31 cellular contexts compared by ENCODE assay signal in the genomic region with DNA sequence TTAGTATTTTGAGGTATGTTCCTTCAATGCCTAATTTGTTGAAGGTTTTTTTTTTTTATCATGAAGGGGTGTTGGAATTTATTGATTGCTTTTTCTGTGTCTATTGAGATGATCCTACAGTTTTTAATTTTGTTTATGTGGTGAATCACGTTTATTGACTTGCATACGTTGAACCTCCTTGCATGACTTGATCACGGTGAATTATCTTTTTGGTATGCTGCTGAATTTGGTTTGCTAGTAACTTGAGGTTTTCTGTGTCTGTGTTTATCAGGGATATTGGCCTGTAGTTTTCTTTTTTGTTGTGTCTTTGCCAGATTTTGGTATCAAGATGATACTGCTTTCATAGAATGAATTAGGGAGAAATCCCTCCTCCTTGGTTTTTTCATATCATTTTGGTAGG. TPM values are rescaled to one million over a fixed set of nuclear protein-coding genes. Genes with fewer than 3 reads are reported as not detected.
A peak's percentile ranks its signal among the peaks of the same experiment; 100 is the strongest.
DNase-seq lines count a peak whose midpoint lies in the region; ATAC-seq and TF ChIP-seq lines count a peak whose summit lies in the region.
"Had no signal": no experiment of that assay in that cellular context is flagged by ENCODE, and none has a peak within 500 bp of the region (broad histone marks: within the 10 kb centered on the region; RNA-seq: fewer than 3 reads in every experiment).

No MANE protein-coding gene starts in this region.

- intact Hi-C loops in MCF 10A (cut with micrococcal nuclease), result no loop called here
- intact Hi-C loops in breast epithelium (cut with DNase I; ENCODE audit: low total_unique reads), result no loop called here
- intact Hi-C loops in gastrocnemius medialis (cut with DNase I; ENCODE audit: low total_unique reads), result no loop called here

- H3K9me3 ChIP-seq in breast epithelium (peaks cover 0 to 8% of the 10 kb centered on the region in 2 donors), gastrocnemius medialis (no peaks in the 10 kb centered on the region)
- H3K9me3 ChIP-seq: Peyer's patch had no signal

- CTCF ChIA-PET in MCF 10A (lab: Yijun Ruan, JAX), result no interaction called here
- CTCF ChIA-PET in activated CD8-positive, alpha-beta T cell treated with anti-CD3 and anti-CD28 coated beads, Interleukin-2, amount 10 ng/mL, durations not matched to agents 7 days and 5 days (lab: Charles Lee), result no interaction called here

- H3K27ac ChIP-seq in breast epithelium, result no peak overlapping the region
- no peak overlapping the region for H3K27ac ChIP-seq in gastrocnemius medialis
- H3K27ac ChIP-seq: neural progenitor cell, parathyroid adenoma, Peyer's patch, thoracic aorta had no signal

- H3K4me3 ChIP-seq in breast epithelium (no peak overlapping the region), fibroblast of mammary gland (ENCODE audit: control insufficient read depth, low read depth, low read length) (no peak overlapping the region), gastrocnemius medialis (no peak overlapping the region)
- H3K4me3 ChIP-seq: neural progenitor cell, Peyer's patch, smooth muscle cell, thoracic aorta had no signal

- TF ChIP-seq CTCF in MCF 10A (IDR thresholded peaks at IDR 0.05; ENCODE audit: unreplicated experiment) (no peak), breast epithelium (IDR thresholded peaks at IDR 0.05) (no peak), fibroblast of mammary gland (conservative IDR thresholded peaks at IDR 0.05; ENCODE audit: control insufficient read depth, insufficient read depth, low read depth, low read length) (no peak), gastrocnemius medialis (IDR thresholded peaks at IDR 0.05 in 4 of 5, conservative IDR thresholded peaks at IDR 0.05 in 1 of 5) (no peak)

- ATAC-seq in activated CD8-positive, alpha-beta T cell treated with anti-CD3 and anti-CD28 coated beads, Interleukin-2, amount 10 ng/mL, durations not matched to agents 7 days and 5 days, result no peak
- no peak for ATAC-seq in gastrocnemius medialis
- ATAC-seq: activated naive CD8-positive, alpha-beta T cell treated with anti-CD3 and anti-CD28 coated beads, Interleukin-2, amount 50 U/mL, for 24 hours; activated T-cell treated with anti-CD3 and anti-CD28 coated beads, Interleukin-2, amount 50 U/mL, for 4 hours; HepG2; left lobe of liver had no signal

- H3K4me1 ChIP-seq in breast epithelium (no peaks in the 10 kb centered on the region), gastrocnemius medialis (no peaks in the 10 kb centered on the region)
- H3K4me1 ChIP-seq: neural progenitor cell, parathyroid adenoma, Peyer's patch had no signal

- TF ChIP-seq POLR2A in breast epithelium (IDR thresholded peaks at IDR 0.05) (no peak), gastrocnemius medialis (IDR thresholded peaks at IDR 0.05) (no peak)

- no TSS peak for BruUV-seq in MCF 10A (replicated peaks; lab: Mats Ljungman, UMichigan)

- H3K36me3 ChIP-seq in breast epithelium (no peaks in the 10 kb centered on the region), gastrocnemius medialis (peaks cover 0 to 18% of the 10 kb centered on the region in 2 donors)
- H3K36me3 ChIP-seq: neural progenitor cell, thoracic aorta had no signal

- H3K4me1 Mint-ChIP-seq in MCF 10A (ENCODE audit: insufficient read depth, unreplicated experiment), result peaks cover 6% of the 10 kb centered on the region
- H3K4me1 Mint-ChIP-seq in activated CD8-positive, alpha-beta T cell treated with anti-CD3 and anti-CD28 coated beads, Interleukin-2, amount 10 ng/mL, durations not matched to agents 7 days and 5 days (ENCODE audit: low read depth), result peaks cover 19% of the 10 kb centered on the region
- H3K4me1 Mint-ChIP-seq: neural progenitor cell had no signal

- no peaks in the 10 kb centered on the region for H3K27me3 Mint-ChIP-seq in MCF 10A (ENCODE audit: insufficient read depth, unreplicated experiment)
- no peaks in the 10 kb centered on the region for H3K27me3 Mint-ChIP-seq in activated CD8-positive, alpha-beta T cell treated with anti-CD3 and anti-CD28 coated beads, Interleukin-2, amount 10 ng/mL, durations not matched to agents 7 days and 5 days (ENCODE audit: low read depth)
- H3K27me3 Mint-ChIP-seq: activated naive CD8-positive, alpha-beta T cell treated with anti-CD3 and anti-CD28 coated beads, Interleukin-2, amount 50 U/mL, for 24 hours; CD4-positive, alpha-beta T cell; stimulated activated naive CD8-positive, alpha-beta T cell treated with anti-CD3 and anti-CD28 coated beads, Interleukin-15, Interleukin-2, amounts not matched to agents 100 ng/mL and 50 ng/mL, for 24 hours had no signal

- no peaks in the 10 kb centered on the region for H3K9me3 Mint-ChIP-seq in MCF 10A (ENCODE audit: unreplicated experiment)
- H3K9me3 Mint-ChIP-seq in activated CD8-positive, alpha-beta T cell treated with anti-CD3 and anti-CD28 coated beads, Interleukin-2, amount 10 ng/mL, durations not matched to agents 7 days and 5 days (ENCODE audit: insufficient read depth), result peaks cover 22% of the 10 kb centered on the region

- no peak for DNase-seq in MCF 10A (ENCODE audit: unreplicated experiment)
- DNase-seq in breast epithelium (ENCODE audit: low spot score in 2 of 2), result no peak
- DNase-seq in activated CD8-positive, alpha-beta T cell treated with anti-CD3 and anti-CD28 coated beads, Interleukin-2, amount 10 ng/mL, durations not matched to agents 7 days and 5 days, result no peak
- DNase-seq in fibroblast of mammary gland (ENCODE audit: low read depth), result peak; percentile 65
- no peak for DNase-seq in DMS 273 (lab: John Stamatoyannopoulos, UW; ENCODE audit: unreplicated experiment)
- DNase-seq in H4 (ENCODE audit: low spot score), result no peak
- no peak for DNase-seq in NCI-H345 (lab: John Stamatoyannopoulos, UW)
- no peak for DNase-seq in gastrocnemius medialis
- DNase-seq: activated CD4-positive, alpha-beta T cell treated with anti-CD3 and anti-CD28 coated beads for 4 hours; activated gamma-delta T cell treated with Interleukin-2 at 50 U/mL for 16 hours; activated naive CD8-positive, alpha-beta T cell treated with anti-CD3 and anti-CD28 coated beads, Interleukin-2, amount 50 U/mL, for 24 hours; activated T-cell treated with anti-CD3 and anti-CD28 coated beads, Interleukin-2, amount 50 U/mL, for 4 hours; AML-193; CD4-positive, alpha-beta T cell; glutamatergic neuron; Kasumi-1; mesendoderm; NCI-H1417 treated with DMSO at 0.1 percent for 48 hours; NCI-H2081 treated with DMSO at 0.1 percent for 48 hours; NCI-H2227 treated with DMSO at 0.1 percent for 48 hours; NCI-H526 treated with DMSO at 0.1 percent for 48 hours; Peyer's patch; retina; SIG-M5 had no signal

- H3K27ac Mint-ChIP-seq in MCF 10A (ENCODE audit: low read depth, unreplicated experiment), result peak overlapping the region; percentile 51
- H3K27ac Mint-ChIP-seq in activated CD8-positive, alpha-beta T cell treated with anti-CD3 and anti-CD28 coated beads, Interleukin-2, amount 10 ng/mL, durations not matched to agents 7 days and 5 days, result peak overlapping the region; percentile 13
- H3K27ac Mint-ChIP-seq: CD4-positive, alpha-beta T cell; neural progenitor cell; stimulated activated naive CD8-positive, alpha-beta T cell treated with anti-CD3 and anti-CD28 coated beads, Interleukin-15, Interleukin-2, amounts not matched to agents 100 ng/mL and 50 ng/mL, for 24 hours had no signal

- H3K36me3 Mint-ChIP-seq in MCF 10A (ENCODE audit: insufficient read depth, unreplicated experiment), result peaks cover 78% of the 10 kb centered on the region
- H3K36me3 Mint-ChIP-seq in activated CD8-positive, alpha-beta T cell treated with anti-CD3 and anti-CD28 coated beads, Interleukin-2, amount 10 ng/mL, durations not matched to agents 7 days and 5 days (ENCODE audit: low read depth), result peaks cover 58% of the 10 kb centered on the region

- POLR2A ChIA-PET in MCF 10A (lab: Yijun Ruan, JAX), result interaction anchor here (0.9 to 1.4 kb wide), 3 partner anchors 9 to 22 kb away, joined by 3 to 8 read pairs (median 3); no protein-coding TSS in a partner anchor
- POLR2A ChIA-PET in activated CD8-positive, alpha-beta T cell treated with anti-CD3 and anti-CD28 coated beads, Interleukin-2, amount 10 ng/mL, durations not matched to agents 7 days and 5 days (lab: Charles Lee), result no interaction called here

- H3K27me3 ChIP-seq in breast epithelium, result no peaks in the 10 kb centered on the region
- no peaks in the 10 kb centered on the region for H3K27me3 ChIP-seq in gastrocnemius medialis
- H3K27me3 ChIP-seq: neural progenitor cell, Peyer's patch had no signal

- in situ Hi-C loops in gastrocnemius medialis (cut with MboI; ENCODE audit: low sequenced_read_pairs in 4 of 4), result no loop called here

- H3K4me3 Mint-ChIP-seq in MCF 10A (ENCODE audit: unreplicated experiment), result no peak overlapping the region
- H3K4me3 Mint-ChIP-seq in activated CD8-positive, alpha-beta T cell treated with anti-CD3 and anti-CD28 coated beads, Interleukin-2, amount 10 ng/mL, durations not matched to agents 7 days and 5 days, result no peak overlapping the region
- H3K4me3 Mint-ChIP-seq: activated naive CD8-positive, alpha-beta T cell treated with anti-CD3 and anti-CD28 coated beads, Interleukin-2, amount 50 U/mL, for 24 hours; activated T-cell treated with anti-CD3 and anti-CD28 coated beads, Interleukin-2, amount 50 U/mL, for 4 hours; CD4-positive, alpha-beta T cell; neural progenitor cell; stimulated activated naive CD8-positive, alpha-beta T cell treated with anti-CD3 and anti-CD28 coated beads, Interleukin-15, Interleukin-2, amounts not matched to agents 100 ng/mL and 50 ng/mL, for 24 hours had no signal

RNA-seq across cellular contexts. Expression of gene CLIP4, which starts 23.9 kb away (rescaled TPM):
- total RNA-seq in MCF 10A (2022) (77.8 and 97.7 TPM in 2 replicates), breast epithelium (100 to 1,000 TPM in 1 of 3 donors, 10 to 100 TPM in 2; 67.2 to 146 (median 76.8) TPM), gastrocnemius medialis (100 to 1,000 TPM; 200 to 422 (median 265) TPM)
- 10 to 100 TPM; 20.1 to 21.9 TPM for total RNA-seq in activated CD8-positive, alpha-beta T cell treated with anti-CD3 and anti-CD28 coated beads, Interleukin-2, amount 10 ng/mL, durations not matched to agents 7 days and 5 days
- 14.1 and 21.1 TPM in 2 replicates for total RNA-seq in H4 (2014; rRNA removed; shearing (Covaris generic))
